ENCODE assay signal across 9 cellular contexts in genomic region chr13:23608704-23609413, GRCh38. TPM values are rescaled to one million over a fixed set of nuclear protein-coding genes. Genes with fewer than 3 reads are reported as not detected.
DNase-seq lines count a peak whose midpoint lies in the region; ATAC-seq and TF ChIP-seq lines count a peak whose summit lies in the region.
"Had no signal": no experiment of that assay in that cellular context is flagged by ENCODE, and none has a peak within 500 bp of the region (broad histone marks: within the 10 kb centered on the region; RNA-seq: fewer than 3 reads in every experiment).

No MANE protein-coding gene starts in this region.

- peaks cover 8% of the 10 kb centered on the region for H3K4me1 Mint-ChIP-seq in activated CD4-positive, alpha-beta memory T cell treated with anti-CD3 and anti-CD28 coated beads for 36 hours (ENCODE audit: low read depth)

- 61% methylated on average over 13 of the region's 13 CpGs for WGBS in SK-N-SH (ENCODE audit: low lambda C conversion rate)

- peak; percentile 75 for DNase-seq in SK-N-SH
- peak; percentile 60 for DNase-seq in left cardiac atrium
- DNase-seq in gastrocnemius medialis, result peak in 1 of 2 donors; percentile 46
- DNase-seq in NCI-H187 treated with DMSO at 0.1 percent for 48 hours (lab: John Stamatoyannopoulos, UW), result no peak
- DNase-seq in activated CD4-positive, alpha-beta memory T cell treated with anti-CD3 and anti-CD28 coated beads for 36 hours, result no peak
- DNase-seq: endodermal cell had no signal

- H3K27me3 Mint-ChIP-seq in activated CD4-positive, alpha-beta memory T cell treated with anti-CD3 and anti-CD28 coated beads for 36 hours, result peaks cover 20% of the 10 kb centered on the region

- CTCF ChIA-PET in SK-N-SH (lab: Yijun Ruan, JAX), result interaction anchor here (0.9 to 1.5 kb wide), 4 partner anchors 30 to 264 kb away, joined by 3 to 4 read pairs (median 3); partner anchors contain the start of gene TNFRSF19
- CTCF ChIA-PET in activated CD4-positive, alpha-beta memory T cell treated with anti-CD3 and anti-CD28 coated beads for 36 hours (lab: Charles Lee), result interaction anchor here (1.1 kb wide), 1 partner anchor 282 kb away, joined by 3 read pairs; no protein-coding TSS in a partner anchor

- no peak overlapping the region for H3K4me3 Mint-ChIP-seq in activated CD4-positive, alpha-beta memory T cell treated with anti-CD3 and anti-CD28 coated beads for 36 hours
- H3K4me3 Mint-ChIP-seq: endodermal cell had no signal

- in situ Hi-C loops in gastrocnemius medialis (cut with MboI; ENCODE audit: low sequenced_read_pairs in 4 of 4), result no loop called here

- H4K20me1 ChIP-seq in SK-N-SH (ENCODE audit: insufficient read depth), result no peaks in the 10 kb centered on the region

- intact Hi-C loops in left cardiac atrium (cut with DNase I), result no loop called here
- intact Hi-C loops in gastrocnemius medialis (cut with DNase I; ENCODE audit: low total_unique reads), result no loop called here
- intact Hi-C loops in activated CD4-positive, alpha-beta memory T cell treated with anti-CD3 and anti-CD28 coated beads for 36 hours (cut with micrococcal nuclease), result no loop called here

- H3K4me2 ChIP-seq in SK-N-SH, result 0 out of 2 replicates have a peak overlapping the region, but pooled peaks have one; percentile 12

- peak in 1 of 2 experiments; percentile 81; a peak in 2 of 4 replicates for TF ChIP-seq EP300 in SK-N-SH (IDR thresholded peaks at IDR 0.05; ENCODE audit: borderline replicate concordance in 1 of 2, low read depth in 1 of 2, low read length in 1 of 2)

- H3K27ac ChIP-seq in SK-N-SH (ENCODE audit: low read depth in 2 of 2, low read length in 1 of 2) (peak overlapping the region in 1 of 2 experiments; percentile 96; a peak in 2 of 4 replicates), gastrocnemius medialis (peak overlapping the region; percentile 2 to 53 (median 27))

- H3F3A ChIP-seq in SK-N-SH (replicated peaks; ENCODE audit: insufficient read depth), result no peaks in the 10 kb centered on the region

- no peaks in the 10 kb centered on the region for H3K79me2 ChIP-seq in SK-N-SH (ENCODE audit: insufficient read depth)

- peaks cover 13 to 23% of the 10 kb centered on the region in 2 experiments; a peak in 3 of 4 replicates for H3K4me1 ChIP-seq in SK-N-SH (ENCODE audit: control insufficient read depth in 1 of 2, insufficient read depth in 2 of 2, low read depth in 1 of 2, low read length in 1 of 2)
- H3K4me1 ChIP-seq in gastrocnemius medialis, result peaks cover 4 to 10% of the 10 kb centered on the region in 2 donors

- H3K27ac Mint-ChIP-seq in activated CD4-positive, alpha-beta memory T cell treated with anti-CD3 and anti-CD28 coated beads for 36 hours, result no peak overlapping the region
- H3K27ac Mint-ChIP-seq: endodermal cell had no signal

- no peaks in the 10 kb centered on the region for H3K9me2 ChIP-seq in SK-N-SH

- TF ChIP-seq POLR2A in gastrocnemius medialis (IDR thresholded peaks at IDR 0.05), result no peak

- H2AFZ ChIP-seq in SK-N-SH (ENCODE audit: low read depth), result no peak overlapping the region

- H3K9me3 Mint-ChIP-seq in activated CD4-positive, alpha-beta memory T cell treated with anti-CD3 and anti-CD28 coated beads for 36 hours, result no peaks in the 10 kb centered on the region
- H3K9me3 Mint-ChIP-seq: endodermal cell had no signal

- no peak overlapping the region for H3K9ac ChIP-seq in SK-N-SH

- H3K4me3 ChIP-seq in SK-N-SH (ENCODE audit: low read depth in 2 of 2, low read length in 1 of 2), result no peak overlapping the region
- peak overlapping the region; percentile 0 to 39 (median 8) for H3K4me3 ChIP-seq in gastrocnemius medialis

- no peaks in the 10 kb centered on the region for H3K9me3 ChIP-seq in SK-N-SH
- H3K9me3 ChIP-seq in gastrocnemius medialis, result no peaks in the 10 kb centered on the region

- H3K27me3 ChIP-seq in SK-N-SH (ENCODE audit: insufficient read depth), result no peaks in the 10 kb centered on the region
- H3K27me3 ChIP-seq in gastrocnemius medialis, result no peaks in the 10 kb centered on the region

- ATAC-seq in GM18511 (IDR thresholded peaks at IDR 0.05; ENCODE audit: unreplicated experiment) (peak; percentile 7), left cardiac atrium (peak; percentile 74 to 79), gastrocnemius medialis (peak; percentile 46), HG03565 (IDR thresholded peaks at IDR 0.05; ENCODE audit: unreplicated experiment) (no peak), HG02840 (IDR thresholded peaks at IDR 0.05; ENCODE audit: low FRiP score, unreplicated experiment) (no peak)

- H3K36me3 Mint-ChIP-seq in activated CD4-positive, alpha-beta memory T cell treated with anti-CD3 and anti-CD28 coated beads for 36 hours, result no peaks in the 10 kb centered on the region

- TF ChIP-seq RAD21 in SK-N-SH (IDR thresholded peaks at IDR 0.05; ENCODE audit: low read length), result peak; percentile 36

- TF ChIP-seq CTCF in SK-N-SH (IDR thresholded peaks at IDR 0.05) (no peak), gastrocnemius medialis (IDR thresholded peaks at IDR 0.05 in 4 of 5, conservative IDR thresholded peaks at IDR 0.05 in 1 of 5) (no peak)

- H3K36me3 ChIP-seq in SK-N-SH (replicated peaks in 1 of 2; ENCODE audit: control insufficient read depth in 1 of 2, insufficient read depth in 2 of 2, low read length in 1 of 2) (peaks cover 0 to 12% of the 10 kb centered on the region in 2 experiments), gastrocnemius medialis (no peaks in the 10 kb centered on the region)

- POLR2A ChIA-PET in SK-N-SH (lab: Yijun Ruan, JAX), result interaction anchor here (1.1 to 1.4 kb wide), 3 partner anchors 30 to 140 kb away, joined by 3 to 7 read pairs (median 3); no protein-coding TSS in a partner anchor
- POLR2A ChIA-PET in activated CD4-positive, alpha-beta memory T cell treated with anti-CD3 and anti-CD28 coated beads for 36 hours (lab: Charles Lee), result interaction anchor here (0.7 kb wide), 1 partner anchor 28 kb away, joined by 3 read pairs; no protein-coding TSS in a partner anchor

TF ChIP-seq in SK-N-SH, 30 proteins besides CTCF, POLR2A, EP300 and RAD21:
- TF ChIP-seq MXI1 (IDR thresholded peaks at IDR 0.05; ENCODE audit: low read depth, low read length), result peak; percentile 56; the same call in 1 of the 2 replicates
- TF ChIP-seq GABPA (IDR thresholded peaks at IDR 0.05; ENCODE audit: low read depth), result no peak
- TF ChIP-seq CHD2 (IDR thresholded peaks at IDR 0.05; ENCODE audit: low read length, partially characterized antibody), result peak; percentile 28
- TF ChIP-seq TCF12 (IDR thresholded peaks at IDR 0.05), result peak; percentile 46
- peak; percentile 64; the same call in 1 of the 2 replicates for TF ChIP-seq RCOR1 (IDR thresholded peaks at IDR 0.05; ENCODE audit: low read length)

RNA-seq across cellular contexts. Expression of gene TNFRSF19, which starts 38.6 kb away (rescaled TPM):
- polyA plus RNA-seq in SK-N-SH (2012; rRNA removed), result 4.6 and 6.8 TPM in 2 replicates
- 5.9 and 6.2 TPM in 2 replicates for polyA plus RNA-seq in SK-N-SH (2012; cell fraction: cytosol; rRNA removed)
- polyA plus RNA-seq in SK-N-SH (2012; cell fraction: nucleus; rRNA removed), result 5.1 and 10.3 TPM in 2 replicates
- total RNA-seq in left cardiac atrium (10 to 100 TPM; 35.6 to 45.7 TPM), gastrocnemius medialis (1 to 10 TPM in 2 of 4 donors, under 1 TPM in 2; 0.51 to 1.5 (median 1.0) TPM)
- total RNA-seq in activated CD4-positive, alpha-beta memory T cell treated with anti-CD3 and anti-CD28 coated beads for 36 hours, result not detected

Comparison
In these comparisons a context has a peak if more than half of its experiments do, and no peak if none do; other contexts are left out.
1. ATAC-seq: peak in GM18511 (single experiment), left cardiac atrium (2 of 2) and gastrocnemius medialis (2 of 2); none in HG03565 (single experiment) and HG02840 (single experiment).
2. DNase-seq: peak in SK-N-SH (single experiment) and left cardiac atrium (single experiment); none in NCI-H187 treated with DMSO at 0.1 percent for 48 hours (single experiment) and activated CD4-positive, alpha-beta memory T cell treated with anti-CD3 and anti-CD28 coated beads for 36 hours (single experiment).
3. H3K4me3 ChIP-seq: peak in gastrocnemius medialis (4 of 4); none in SK-N-SH (0 of 2).
4. RNA of gene TNFRSF19, which starts 38.6 kb away (total RNA-seq): 35.6 to 45.7 TPM in left cardiac atrium; 0.51 to 1.5 TPM in gastrocnemius medialis and not detected in activated CD4-positive, alpha-beta memory T cell treated with anti-CD3 and anti-CD28 coated beads for 36 hours; every median in the first group is over 10 times any median in the second.